Comparison of ENCODE assay signal across 9 cellular contexts in genomic region chr10:4033341-4033896, GRCh38.
DNase-seq lines count a peak whose midpoint lies in the region; ATAC-seq, FAIRE-seq and TF ChIP-seq lines count a peak whose summit lies in the region.
"Had no signal": no experiment of that assay in that cellular context is flagged by ENCODE, and none has a peak within 500 bp of the region (broad histone marks: within the 10 kb centered on the region; RNA-seq: fewer than 3 reads in every experiment).

No MANE protein-coding gene starts in this region.

- no peak for TF ChIP-seq CTCF in brain microvascular endothelial cell (IDR thresholded peaks at IDR 0.05; ENCODE audit: low read depth, low read length, missing control alignments)
- no peak for TF ChIP-seq CTCF in progenitor cell of endocrine pancreas (IDR thresholded peaks at IDR 0.05; ENCODE audit: unreplicated experiment)

- no peaks in the 10 kb centered on the region for H3K36me3 Mint-ChIP-seq in activated naive CD8-positive, alpha-beta T cell treated with anti-CD3 and anti-CD28 coated beads, Interleukin-2, amount 50 U/mL, for 24 hours (ENCODE audit: low read depth)
- H3K36me3 Mint-ChIP-seq in progenitor cell of endocrine pancreas (ENCODE audit: insufficient read depth), result no peaks in the 10 kb centered on the region

- no peak overlapping the region for H3K27ac ChIP-seq in brain microvascular endothelial cell

- peak; percentile 28 for DNase-seq in GM12892 (ENCODE audit: insufficient read length)
- no peak for DNase-seq in activated naive CD8-positive, alpha-beta T cell treated with anti-CD3 and anti-CD28 coated beads, Interleukin-2, amount 50 U/mL, for 24 hours
- DNase-seq in brain microvascular endothelial cell, result no peak
- DNase-seq in progenitor cell of endocrine pancreas (ENCODE audit: low spot score, unreplicated experiment), result no peak
- DNase-seq in NCI-H1048 (lab: John Stamatoyannopoulos, UW), result no peak
- no peak for DNase-seq in SIG-M5 (lab: John Stamatoyannopoulos, UW)
- DNase-seq: DND-41 had no signal

- no peaks in the 10 kb centered on the region for H3K27me3 ChIP-seq in brain microvascular endothelial cell (replicated peaks)

- FAIRE-seq in GM12892 (lab: Jason Lieb, UNC), result peak; percentile 81

- peak overlapping the region; percentile 43 for H3K4me3 Mint-ChIP-seq in activated naive CD8-positive, alpha-beta T cell treated with anti-CD3 and anti-CD28 coated beads, Interleukin-2, amount 50 U/mL, for 24 hours
- no peak overlapping the region for H3K4me3 Mint-ChIP-seq in progenitor cell of endocrine pancreas (ENCODE audit: low read depth)

- ATAC-seq in GM19452 (IDR thresholded peaks at IDR 0.05; ENCODE audit: unreplicated experiment), result peak; percentile 94
- peak; percentile 84 for ATAC-seq in HG03097 (IDR thresholded peaks at IDR 0.05; ENCODE audit: low FRiP score, unreplicated experiment)
- peak; percentile 79 for ATAC-seq in activated naive CD8-positive, alpha-beta T cell treated with anti-CD3 and anti-CD28 coated beads, Interleukin-2, amount 50 U/mL, for 24 hours

- peak overlapping the region; percentile 70 for H3K27ac Mint-ChIP-seq in activated naive CD8-positive, alpha-beta T cell treated with anti-CD3 and anti-CD28 coated beads, Interleukin-2, amount 50 U/mL, for 24 hours
- H3K27ac Mint-ChIP-seq in progenitor cell of endocrine pancreas, result no peak overlapping the region

- in situ Hi-C loops in brain microvascular endothelial cell (cut with HindIII; ENCODE audit: low pct_ligation_motif_present, low sequenced_read_pairs), result no loop called here

- no peak overlapping the region for H3K4me3 ChIP-seq in brain microvascular endothelial cell (ENCODE audit: low read depth, low read length)

- peaks cover 37% of the 10 kb centered on the region for H3K4me1 Mint-ChIP-seq in activated naive CD8-positive, alpha-beta T cell treated with anti-CD3 and anti-CD28 coated beads, Interleukin-2, amount 50 U/mL, for 24 hours
- no peaks in the 10 kb centered on the region for H3K4me1 Mint-ChIP-seq in progenitor cell of endocrine pancreas (ENCODE audit: low read depth)

- TF ChIP-seq POLR2A in GM12892 (IDR thresholded peaks at IDR 0.05; ENCODE audit: low read depth, low read length), result no peak

- no peaks in the 10 kb centered on the region for H3K36me3 ChIP-seq in brain microvascular endothelial cell (replicated peaks)

- H3K27me3 Mint-ChIP-seq in activated naive CD8-positive, alpha-beta T cell treated with anti-CD3 and anti-CD28 coated beads, Interleukin-2, amount 50 U/mL, for 24 hours, result no peaks in the 10 kb centered on the region
- no peaks in the 10 kb centered on the region for H3K27me3 Mint-ChIP-seq in progenitor cell of endocrine pancreas

- H3K9me3 Mint-ChIP-seq in activated naive CD8-positive, alpha-beta T cell treated with anti-CD3 and anti-CD28 coated beads, Interleukin-2, amount 50 U/mL, for 24 hours, result no peaks in the 10 kb centered on the region
- no peaks in the 10 kb centered on the region for H3K9me3 Mint-ChIP-seq in progenitor cell of endocrine pancreas (ENCODE audit: low read depth)
